ENCODE assay signal across 37 cellular contexts in the genomic region with DNA sequence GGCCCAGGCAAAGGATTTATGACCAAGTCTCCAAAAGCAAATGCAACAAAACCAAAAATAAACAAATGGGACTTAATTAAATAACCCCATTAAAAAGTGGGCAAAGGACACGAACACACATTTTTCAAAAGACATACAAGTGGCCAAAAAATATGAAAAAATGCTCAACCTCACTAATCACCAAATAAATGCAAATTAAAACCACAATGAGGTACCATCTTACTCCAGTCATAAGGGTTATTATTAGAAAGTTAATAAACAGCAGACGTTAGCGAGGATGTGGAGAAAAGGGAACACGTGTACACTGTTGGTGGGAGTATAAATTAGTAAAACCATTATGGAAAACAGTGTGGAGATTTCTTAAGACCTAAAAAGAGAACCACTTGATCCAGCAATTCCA.
"Had no signal": no experiment of that assay in that cellular context is flagged by ENCODE, and none has a peak within 500 bp of the region (broad histone marks: within the 10 kb centered on the region; RNA-seq: fewer than 3 reads in every experiment).

No MANE protein-coding gene starts in this region.

- H3K9me3 ChIP-seq: ascending aorta had no signal

- H3K4me3 Mint-ChIP-seq: activated B cell treated with CpG ODN at 0.5 μM for 24 hours; activated CD4-positive, alpha-beta memory T cell treated with anti-CD3 and anti-CD28 coated beads for 36 hours; activated CD4-positive, alpha-beta T cell treated with anti-CD3 and anti-CD28 coated beads, Interleukin-2, amount 10 ng/mL, durations not matched to agents 24 days and 14 days; activated CD8-positive, alpha-beta T cell treated with anti-CD3 and anti-CD28 coated beads for 36 hours; activated naive CD4-positive, alpha-beta T cell treated with anti-CD3 and anti-CD28 coated beads, Interleukin-2, amount 10 ng/mL, durations not matched to agents 7 days and 5 days; activated naive CD4-positive, alpha-beta T cell treated with anti-CD3 and anti-CD28 coated beads, Interleukin-2, amount 50 U/mL, for 24 hours; activated naive CD8-positive, alpha-beta T cell; activated naive CD8-positive, alpha-beta T cell treated with anti-CD3 and anti-CD28 coated beads, Interleukin-2, amount 10 ng/mL, durations not matched to agents 7 days and 5 days; activated naive CD8-positive, alpha-beta T cell treated with anti-CD3 and anti-CD28 coated beads, Interleukin-2, amount 50 U/mL, for 24 hours; activated T-cell treated with anti-CD3 and anti-CD28 coated beads, Interleukin-2, amount 50 U/mL, for 4 hours; activated T-cell treated with anti-CD3 and anti-CD28 coated beads, Interleukin-2, amount 50 U/mL, for 72 hours; activated T-helper 1 cell treated with anti-CD3 and anti-CD28 coated beads, Interleukin-12 subunit alpha, Interleukin-12 subunit beta, Interleukin-2, Interleukin-4 antibody, amounts not matched to agents 30 ng/mL and 10 ng/mL and 1 ng/mL, durations not matched to agents 14 hours and 24 hours and 36 hours; brain; central memory CD8-positive, alpha-beta T cell; T-helper 1 cell treated with Interleukin-12 subunit alpha and Interleukin-12 subunit beta and Interleukin-4 antibody, amounts not matched to agents 30 μg/mL and 1 μg/mL, for 36 hours; T-helper 2 cell treated with Interferon-gamma antibody and Interleukin-4, amounts not matched to agents 5 μg/mL and 100 μg/mL, for 36 hours had no signal

- H3K27ac Mint-ChIP-seq: activated B cell treated with CpG ODN at 0.5 μM for 24 hours; activated CD4-positive, alpha-beta memory T cell treated with anti-CD3 and anti-CD28 coated beads for 36 hours; activated CD4-positive, alpha-beta T cell treated with anti-CD3 and anti-CD28 coated beads, Interleukin-2, amount 10 ng/mL, durations not matched to agents 24 days and 14 days; activated CD8-positive, alpha-beta T cell treated with anti-CD3 and anti-CD28 coated beads for 36 hours; activated naive CD4-positive, alpha-beta T cell treated with anti-CD3 and anti-CD28 coated beads, Interleukin-2, amount 10 ng/mL, durations not matched to agents 7 days and 5 days; activated naive CD4-positive, alpha-beta T cell treated with anti-CD3 and anti-CD28 coated beads, Interleukin-2, amount 50 U/mL, for 24 hours; activated naive CD8-positive, alpha-beta T cell; activated naive CD8-positive, alpha-beta T cell treated with anti-CD3 and anti-CD28 coated beads, Interleukin-2, amount 10 ng/mL, durations not matched to agents 7 days and 5 days; activated naive CD8-positive, alpha-beta T cell treated with anti-CD3 and anti-CD28 coated beads, Interleukin-2, amount 50 U/mL, for 24 hours; activated T-cell treated with anti-CD3 and anti-CD28 coated beads, Interleukin-2, amount 50 U/mL, for 72 hours; activated T-helper 1 cell treated with anti-CD3 and anti-CD28 coated beads, Interleukin-12 subunit alpha, Interleukin-12 subunit beta, Interleukin-2, Interleukin-4 antibody, amounts not matched to agents 30 ng/mL and 10 ng/mL and 1 ng/mL, durations not matched to agents 14 hours and 24 hours and 36 hours; activated T-helper 2 cell treated with anti-CD3 and anti-CD28 coated beads, Interferon-gamma antibody, Interleukin-2, Interleukin-4, amounts not matched to agents 10 μg/mL and 5 μg/mL and 100 μg/mL, durations not matched to agents 14 hours and 24 hours and 36 hours; brain; T-helper 1 cell treated with Interleukin-12 subunit alpha and Interleukin-12 subunit beta and Interleukin-4 antibody, amounts not matched to agents 30 μg/mL and 1 μg/mL, for 36 hours; T-helper 2 cell treated with Interferon-gamma antibody and Interleukin-4, amounts not matched to agents 5 μg/mL and 100 μg/mL, for 36 hours had no signal

- H3K27me3 ChIP-seq: ascending aorta, cardiac muscle cell had no signal

- FAIRE-seq: bronchial epithelial cell, TTC549 had no signal

- H3K4me3 ChIP-seq: ascending aorta, cardiac muscle cell had no signal

- DNase-seq: activated B cell treated with CpG ODN at 0.5 μM for 24 hours; activated CD4-positive, alpha-beta memory T cell treated with anti-CD3 and anti-CD28 coated beads for 36 hours; activated CD4-positive, alpha-beta T cell treated with anti-CD3 and anti-CD28 coated beads for 4 hours; activated CD4-positive, alpha-beta T cell treated with anti-CD3 and anti-CD28 coated beads, Interleukin-2, amount 10 ng/mL, durations not matched to agents 24 days and 14 days; activated CD4-positive, alpha-beta T cell treated with anti-CD3 and anti-CD28 coated beads, Interleukin-2, amount 50 U/mL, for 1 hour; activated CD4-positive, alpha-beta T cell treated with anti-CD3 and anti-CD28 coated beads, Interleukin-2, amount 50 U/mL, for 4 hours; activated CD4-positive, CD25-positive, alpha-beta regulatory T cell treated with anti-CD3 and anti-CD28 coated beads, Interleukin-2, amount 50 U/mL, for 72 hours; activated CD8-positive, alpha-beta memory T cell treated with anti-CD3 and anti-CD28 coated beads, Interleukin-2, amount 50 U/mL, for 4 hours; activated CD8-positive, alpha-beta T cell treated with anti-CD3 and anti-CD28 coated beads for 36 hours; activated effector memory CD4-positive, alpha-beta T cell treated with Interleukin-2 at 50 U/mL for 16 hours; activated gamma-delta T cell; activated naive CD4-positive, alpha-beta T cell treated with anti-CD3 and anti-CD28 coated beads, Interleukin-2, amount 10 ng/mL, durations not matched to agents 7 days and 5 days; activated naive CD4-positive, alpha-beta T cell treated with Interleukin-2 at 50 U/mL for 16 hours; activated naive CD8-positive, alpha-beta T cell treated with anti-CD3 and anti-CD28 coated beads, Interleukin-2, amount 10 ng/mL, durations not matched to agents 7 days and 5 days; activated naive CD8-positive, alpha-beta T cell treated with anti-CD3 and anti-CD28 coated beads, Interleukin-2, amount 50 U/mL, for 24 hours; activated T-cell treated with anti-CD3 and anti-CD28 coated beads for 4 hours; activated T-cell treated with anti-CD3 and anti-CD28 coated beads, Interleukin-2, amount 50 U/mL, for 1 hour; activated T-cell treated with anti-CD3 and anti-CD28 coated beads, Interleukin-2, amount 50 U/mL, for 4 hours; activated T-cell treated with anti-CD3 and anti-CD28 coated beads, Interleukin-2, amount 50 U/mL, for 72 hours; amygdala; anterior cingulate cortex; caudate nucleus; cerebellar nuclear complex; T-helper 2 cell; T-helper 9 cell had no signal

- H3K27me3 Mint-ChIP-seq: activated B cell treated with CpG ODN at 0.5 μM for 24 hours; activated CD4-positive, alpha-beta memory T cell treated with anti-CD3 and anti-CD28 coated beads for 36 hours; activated CD4-positive, alpha-beta T cell treated with anti-CD3 and anti-CD28 coated beads, Interleukin-2, amount 10 ng/mL, durations not matched to agents 24 days and 14 days; activated CD8-positive, alpha-beta T cell treated with anti-CD3 and anti-CD28 coated beads for 36 hours; activated naive CD4-positive, alpha-beta T cell treated with anti-CD3 and anti-CD28 coated beads, Interleukin-2, amount 10 ng/mL, durations not matched to agents 7 days and 5 days; activated naive CD4-positive, alpha-beta T cell treated with anti-CD3 and anti-CD28 coated beads, Interleukin-2, amount 50 U/mL, for 24 hours; activated naive CD8-positive, alpha-beta T cell; activated naive CD8-positive, alpha-beta T cell treated with anti-CD3 and anti-CD28 coated beads, Interleukin-2, amount 10 ng/mL, durations not matched to agents 7 days and 5 days; activated naive CD8-positive, alpha-beta T cell treated with anti-CD3 and anti-CD28 coated beads, Interleukin-2, amount 50 U/mL, for 24 hours; brain; central memory CD8-positive, alpha-beta T cell had no signal

- H3K27ac ChIP-seq: ascending aorta, cardiac muscle cell had no signal

- H3K4me1 Mint-ChIP-seq: activated B cell treated with CpG ODN at 0.5 μM for 24 hours; activated CD4-positive, alpha-beta T cell treated with anti-CD3 and anti-CD28 coated beads, Interleukin-2, amount 10 ng/mL, durations not matched to agents 24 days and 14 days; activated naive CD4-positive, alpha-beta T cell treated with anti-CD3 and anti-CD28 coated beads, Interleukin-2, amount 10 ng/mL, durations not matched to agents 7 days and 5 days; activated naive CD4-positive, alpha-beta T cell treated with anti-CD3 and anti-CD28 coated beads, Interleukin-2, amount 50 U/mL, for 24 hours; activated naive CD8-positive, alpha-beta T cell treated with anti-CD3 and anti-CD28 coated beads, Interleukin-2, amount 50 U/mL, for 24 hours; brain; central memory CD8-positive, alpha-beta T cell had no signal

- H3K9me3 Mint-ChIP-seq: activated B cell treated with CpG ODN at 0.5 μM for 24 hours; activated CD4-positive, alpha-beta memory T cell treated with anti-CD3 and anti-CD28 coated beads for 36 hours; activated CD4-positive, alpha-beta T cell treated with anti-CD3 and anti-CD28 coated beads, Interleukin-2, amount 10 ng/mL, durations not matched to agents 24 days and 14 days; activated CD8-positive, alpha-beta T cell treated with anti-CD3 and anti-CD28 coated beads for 36 hours; activated naive CD4-positive, alpha-beta T cell treated with anti-CD3 and anti-CD28 coated beads, Interleukin-2, amount 10 ng/mL, durations not matched to agents 7 days and 5 days; activated naive CD4-positive, alpha-beta T cell treated with anti-CD3 and anti-CD28 coated beads, Interleukin-2, amount 50 U/mL, for 24 hours; activated naive CD8-positive, alpha-beta T cell treated with anti-CD3 and anti-CD28 coated beads, Interleukin-2, amount 10 ng/mL, durations not matched to agents 7 days and 5 days; activated naive CD8-positive, alpha-beta T cell treated with anti-CD3 and anti-CD28 coated beads, Interleukin-2, amount 50 U/mL, for 24 hours; activated T-cell treated with anti-CD3 and anti-CD28 coated beads, Interleukin-2, amount 50 U/mL, for 4 hours; activated T-cell treated with anti-CD3 and anti-CD28 coated beads, Interleukin-2, amount 50 U/mL, for 72 hours; activated T-helper 1 cell treated with anti-CD3 and anti-CD28 coated beads, Interleukin-12 subunit alpha, Interleukin-12 subunit beta, Interleukin-2, Interleukin-4 antibody, amounts not matched to agents 30 ng/mL and 10 ng/mL and 1 ng/mL, durations not matched to agents 14 hours and 24 hours and 36 hours; activated T-helper 2 cell treated with anti-CD3 and anti-CD28 coated beads, Interferon-gamma antibody, Interleukin-2, Interleukin-4, amounts not matched to agents 10 μg/mL and 5 μg/mL and 100 μg/mL, durations not matched to agents 14 hours and 24 hours and 36 hours; brain; central memory CD8-positive, alpha-beta T cell; T-helper 1 cell treated with Interleukin-12 subunit alpha and Interleukin-12 subunit beta and Interleukin-4 antibody, amounts not matched to agents 30 μg/mL and 1 μg/mL, for 36 hours; T-helper 2 cell treated with Interferon-gamma antibody and Interleukin-4, amounts not matched to agents 5 μg/mL and 100 μg/mL, for 36 hours had no signal

- H3K4me1 ChIP-seq: ascending aorta had no signal
